11 cellular contexts compared by ENCODE assay signal in genomic region chr11:114172871-114173444, GRCh38.
A peak's percentile ranks its signal among the peaks of the same experiment; 100 is the strongest.
DNase-seq lines count a peak whose midpoint lies in the region; ATAC-seq and TF ChIP-seq lines count a peak whose summit lies in the region.
"Had no signal": no experiment of that assay in that cellular context is flagged by ENCODE, and none has a peak within 500 bp of the region (broad histone marks: within the 10 kb centered on the region; RNA-seq: fewer than 3 reads in every experiment).

No MANE protein-coding gene starts in this region.

- WGBS in adrenal gland, 4 donors = 55 to 66% (median 60%) methylated on average over 8 of the region's 8 CpGs
- 50 to 62% methylated on average over 8 of the region's 8 CpGs for WGBS in lung, 2 donors
- 61 to 68% methylated on average over 8 of the region's 8 CpGs for WGBS in testis, 2 donors

- H3K4me1 ChIP-seq in adrenal gland (replicated peaks in 1 of 2) (peaks cover 97 to 99% of the 10 kb centered on the region in 2 donors), lung (ENCODE audit: control insufficient read depth in 2 of 2, insufficient read depth in 2 of 2, low read length in 2 of 2) (peaks cover 68 to 84% of the 10 kb centered on the region in 2 donors), testis (peaks cover 78% of the 10 kb centered on the region)

- intact Hi-C loops in adrenal gland (cut with DNase I) = no loop called here
- intact Hi-C loops in testis (cut with DNase I; ENCODE audit: low total_unique reads) = no loop called here

- peak; percentile 34 to 47 for ATAC-seq in activated CD4-positive, CD25-positive, alpha-beta regulatory T cell treated with anti-CD3 and anti-CD28 coated beads, Interleukin-2, amount 50 U/mL, for 24 hours
- ATAC-seq in lung (ENCODE audit: insufficient read depth, low FRiP score) (no peak), GM21515 (IDR thresholded peaks at IDR 0.05; ENCODE audit: unreplicated experiment) (no peak), GM19324 (IDR thresholded peaks at IDR 0.05; ENCODE audit: low FRiP score, unreplicated experiment) (no peak), HG02870 (IDR thresholded peaks at IDR 0.05; ENCODE audit: unreplicated experiment) (no peak)
- ATAC-seq: WTC11 had no signal

- peak overlapping the region; percentile 73 to 99 (median 94) for H3K27ac ChIP-seq in adrenal gland
- H3K27ac ChIP-seq in lung (ENCODE audit: low read depth in 1 of 2, low read length in 1 of 2) = peak overlapping the region; percentile 93 to 97
- peak overlapping the region; percentile 98 to 99 for H3K27ac ChIP-seq in testis

- no peak for DNase-seq in activated CD4-positive, CD25-positive, alpha-beta regulatory T cell (lab: John Stamatoyannopoulos, UW)
- DNase-seq in adrenal gland (peak in 1 of 7 donors; percentile 67), lung (ENCODE audit: low spot score) (no peak), testis (no peak)
- DNase-seq: NCI-H526 had no signal

- H3K4me3 ChIP-seq in adrenal gland (no peak overlapping the region), lung (no peak overlapping the region), testis (no peak overlapping the region)
- H3K4me3 ChIP-seq: skin epidermis had no signal

- no peaks in the 10 kb centered on the region for H3K27me3 ChIP-seq in adrenal gland
- H3K27me3 ChIP-seq in lung (ENCODE audit: control insufficient read depth, insufficient read depth) = no peaks in the 10 kb centered on the region
- H3K27me3 ChIP-seq in testis = no peaks in the 10 kb centered on the region

- TF ChIP-seq CTCF in adrenal gland (IDR thresholded peaks at IDR 0.05) = no peak
- TF ChIP-seq CTCF in lung (IDR thresholded peaks at IDR 0.05; ENCODE audit: control extremely low read depth, extremely low read depth) = no peak
- no peak for TF ChIP-seq CTCF in testis (IDR thresholded peaks at IDR 0.05)

- H3K36me3 ChIP-seq in adrenal gland (replicated peaks in 1 of 2) (no peaks in the 10 kb centered on the region), lung (ENCODE audit: control insufficient read depth in 2 of 2, insufficient read depth in 2 of 2, low read length in 2 of 2) (peaks cover 0 to 7% of the 10 kb centered on the region in 2 donors), testis (ENCODE audit: low read depth, missing control alignments) (no peaks in the 10 kb centered on the region)

- H3K9me3 ChIP-seq in adrenal gland (replicated peaks in 1 of 3) = no peaks in the 10 kb centered on the region
- no peaks in the 10 kb centered on the region for H3K9me3 ChIP-seq in lung (ENCODE audit: control insufficient read depth in 2 of 2, insufficient read depth in 1 of 2, low read length in 1 of 2)
- H3K9me3 ChIP-seq in testis = no peaks in the 10 kb centered on the region

- no peak for TF ChIP-seq POLR2A in adrenal gland (IDR thresholded peaks at IDR 0.05)
- TF ChIP-seq POLR2A in testis (IDR thresholded peaks at IDR 0.05) = no peak

Comparison
In these comparisons a context has a peak if more than half of its experiments do, and no peak if none do; other contexts are left out.
1. ATAC-seq: peak in activated CD4-positive, CD25-positive, alpha-beta regulatory T cell treated with anti-CD3 and anti-CD28 coated beads, Interleukin-2, amount 50 U/mL, for 24 hours (2 of 2); none in lung (single experiment), GM21515 (single experiment), GM19324 (single experiment) and HG02870 (single experiment).
2. Peak in every context shown above with its lines, with median percentiles within 50 percentile points of each other: H3K27ac ChIP-seq.